ENCODE assay signal across 8 cellular contexts in the genomic region with DNA sequence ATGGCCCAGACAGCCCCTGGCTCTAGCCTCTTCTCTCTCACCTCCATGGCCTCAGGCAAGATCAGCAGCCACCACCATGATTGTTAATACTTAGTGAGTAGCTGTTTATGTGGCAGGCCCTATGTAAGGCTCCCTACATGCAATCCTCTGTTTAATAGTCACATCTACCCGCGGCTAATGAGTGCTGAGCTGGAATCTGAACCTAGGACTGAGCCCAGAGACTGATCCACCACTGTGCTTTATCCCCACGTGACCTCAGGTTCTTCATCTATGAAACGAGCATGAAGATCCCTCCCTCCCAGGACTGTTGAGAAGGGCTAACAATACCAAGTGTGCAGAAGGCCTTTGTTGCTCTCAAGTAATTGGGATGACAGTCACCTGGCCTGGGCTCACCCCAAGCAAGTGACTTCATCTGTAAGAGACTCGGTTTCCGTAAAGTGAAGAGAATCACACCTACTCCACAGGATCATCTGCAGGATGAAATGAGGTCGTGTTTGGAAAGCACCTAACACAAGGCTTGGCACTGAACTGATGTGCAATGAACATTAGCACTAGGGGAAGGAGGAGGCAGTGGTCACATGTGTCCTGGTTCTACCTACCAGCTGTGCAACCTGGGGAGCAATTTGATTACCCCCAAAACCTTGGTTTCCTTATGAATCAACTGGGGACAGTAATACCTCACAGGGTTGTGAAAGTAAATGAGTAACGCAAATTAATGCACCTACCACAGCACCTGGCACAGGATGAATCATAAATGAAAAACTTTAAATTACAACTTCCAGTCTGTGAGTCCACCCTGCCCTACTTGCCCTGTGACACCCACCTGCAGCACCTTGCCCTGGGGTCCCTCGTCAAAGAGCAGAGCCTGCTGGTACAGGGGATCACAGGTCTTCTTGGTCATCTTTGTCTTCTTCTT. TPM values are rescaled to one million over a fixed set of nuclear protein-coding genes. Genes with fewer than 3 reads are reported as not detected.
DNase-seq lines count a peak whose midpoint lies in the region; ATAC-seq and TF ChIP-seq lines count a peak whose summit lies in the region.

No MANE protein-coding gene starts in this region.

- H3K18ac ChIP-seq in mesendoderm (ENCODE audit: low read length): no peak overlapping the region

- no peaks in the 10 kb centered on the region for H3K27me3 ChIP-seq in colonic mucosa
- no peaks in the 10 kb centered on the region for H3K27me3 ChIP-seq in mesendoderm (ENCODE audit: insufficient read depth, low read length, poor library complexity)

- H3K9me3 ChIP-seq in colonic mucosa: no peaks in the 10 kb centered on the region

- TF ChIP-seq CTCF in GM10248 (IDR thresholded peaks at IDR 0.05; ENCODE audit: control extremely low read depth, extremely low read depth, low read depth, missing control alignments) (no peak), colonic mucosa (IDR thresholded peaks at IDR 0.05) (no peak)

- no peak overlapping the region for H2AK5ac ChIP-seq in mesendoderm (ENCODE audit: low read length)

- peak; percentile 41 for DNase-seq in GM10248 (ENCODE audit: extremely low spot score)
- no peak for DNase-seq in colonic mucosa
- DNase-seq in SW 1271 (lab: John Stamatoyannopoulos, UW): no peak
- DNase-seq in NCI-H1417 treated with DMSO at 0.1 percent for 48 hours (lab: John Stamatoyannopoulos, UW): no peak
- DNase-seq in mesendoderm: no peak
- DNase-seq in AG08395 (ENCODE audit: low spot score): no peak

- H3K4me1 ChIP-seq in colonic mucosa (peaks cover 3% of the 10 kb centered on the region), mesendoderm (ENCODE audit: control insufficient read depth, low read depth, low read length) (no peaks in the 10 kb centered on the region)

- no peak overlapping the region for H2BK5ac ChIP-seq in mesendoderm (ENCODE audit: low read length)

- H3K4me3 ChIP-seq in colonic mucosa (no peak overlapping the region), mesendoderm (ENCODE audit: low read length) (no peak overlapping the region)

- no peak overlapping the region for H3K4me2 ChIP-seq in mesendoderm (ENCODE audit: low read length)

- no peak overlapping the region for H3K23ac ChIP-seq in mesendoderm (ENCODE audit: low read length)

- H3K27ac ChIP-seq in colonic mucosa (peak overlapping the region; percentile 46), mesendoderm (ENCODE audit: low read depth, low read length) (no peak overlapping the region)

- CTCF ChIA-PET in GM10248 (lab: Yijun Ruan, JAX): interaction anchor here (0.8 to 1.9 kb wide), 4 partner anchors 15 to 324 kb away, joined by 3 to 5 read pairs (median 3); no protein-coding TSS in a partner anchor

- no peaks in the 10 kb centered on the region for H3K79me2 ChIP-seq in mesendoderm (ENCODE audit: control insufficient read depth, insufficient read depth, low read length)

- no peak overlapping the region for H2BK120ac ChIP-seq in mesendoderm (ENCODE audit: low read depth, low read length)

- H3K56ac ChIP-seq in mesendoderm (ENCODE audit: low read length): no peak overlapping the region

- POLR2A ChIA-PET in GM10248 (lab: Yijun Ruan, JAX): no interaction called here

- H4K8ac ChIP-seq in mesendoderm (ENCODE audit: low read depth, low read length): no peak overlapping the region

- no peak overlapping the region for H2BK15ac ChIP-seq in mesendoderm (replicated peaks; ENCODE audit: low read depth)

- ATAC-seq in GM19035 (IDR thresholded peaks at IDR 0.05; ENCODE audit: unreplicated experiment) (peak; percentile 53), HG03175 (IDR thresholded peaks at IDR 0.05; ENCODE audit: unreplicated experiment) (peak; percentile 73)

- H4K5ac ChIP-seq in mesendoderm (ENCODE audit: low read length): no peak overlapping the region

- peak overlapping the region in 1 of 2 donors; percentile 21 for H3K9ac ChIP-seq in colonic mucosa (ENCODE audit: low read depth in 2 of 2, low read length in 2 of 2)
- H3K9ac ChIP-seq in mesendoderm (ENCODE audit: low read length): no peak overlapping the region

- no peaks in the 10 kb centered on the region for H3K36me3 ChIP-seq in colonic mucosa
- H3K36me3 ChIP-seq in mesendoderm (ENCODE audit: control insufficient read depth, insufficient read depth, low read length): no peaks in the 10 kb centered on the region

- H3K4ac ChIP-seq in mesendoderm (ENCODE audit: low read depth, low read length): no peak overlapping the region

- intact Hi-C loops in colonic mucosa (cut with DNase I): loop anchor here (5.0 kb wide), 1 partner anchor 39 kb away; the partner anchor contains the start of gene RIMS3

- H3K79me1 ChIP-seq in mesendoderm (ENCODE audit: low read length): no peaks in the 10 kb centered on the region

- no CpG with 5 or more reads among the region's 9 CpGs for WGBS in mesendoderm (ENCODE audit: extremely low coverage, insufficient coverage, low lambda C conversion rate)

RNA-seq across cellular contexts. Expression of gene RIMS3, which starts 37.2 kb away (rescaled TPM):
- 1 to 10 TPM; 7.0 to 9.5 TPM for total RNA-seq in colonic mucosa
- polyA plus RNA-seq in mesendoderm (2013, experiment 1 of 2): 2.9 TPM
- polyA plus RNA-seq in mesendoderm (2013, experiment 2 of 2): 2.7 TPM
